ENCODE assay signal across 27 cellular contexts in the genomic region with DNA sequence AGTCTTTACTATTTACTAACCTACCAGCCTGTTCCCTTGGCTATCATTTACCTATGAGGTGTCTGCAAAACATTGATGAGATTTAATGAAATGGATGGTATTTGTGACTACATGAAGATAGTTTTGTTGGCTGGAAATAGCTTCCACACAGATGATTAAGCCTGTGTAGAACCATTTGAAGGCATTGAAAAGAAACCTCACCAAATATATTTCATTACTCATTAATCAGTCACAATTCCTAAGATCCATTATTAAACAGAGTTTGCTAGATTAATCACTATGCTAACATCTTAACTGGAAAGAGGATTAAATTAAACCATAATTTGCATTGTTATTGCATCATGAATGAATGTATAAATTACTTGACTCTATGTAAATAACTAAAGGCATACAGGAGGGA.
"Had no signal": no experiment of that assay in that cellular context is flagged by ENCODE, and none has a peak within 500 bp of the region (broad histone marks: within the 10 kb centered on the region; RNA-seq: fewer than 3 reads in every experiment).

No MANE protein-coding gene starts in this region.

- H3K4me3 ChIP-seq: adrenal gland, body of pancreas, cardiac muscle cell, colonic mucosa, esophagus squamous epithelium had no signal

- DNase-seq: activated CD4-positive, alpha-beta memory T cell treated with anti-CD3 and anti-CD28 coated beads for 36 hours; activated CD4-positive, alpha-beta T cell treated with anti-CD3 and anti-CD28 coated beads for 36 hours; activated CD4-positive, alpha-beta T cell treated with anti-CD3 and anti-CD28 coated beads, Interleukin-2, amount 10 ng/mL, durations not matched to agents 24 days and 14 days; activated CD4-positive, CD25-positive, alpha-beta regulatory T cell; activated CD4-positive, CD25-positive, alpha-beta regulatory T cell treated with anti-CD3 and anti-CD28 coated beads, Interleukin-2, amount 50 U/mL, for 72 hours; activated CD8-positive, alpha-beta memory T cell treated with anti-CD3 and anti-CD28 coated beads, Interleukin-2, amount 10 ng/mL, durations not matched to agents 7 days and 5 days; activated CD8-positive, alpha-beta memory T cell treated with anti-CD3 and anti-CD28 coated beads, Interleukin-2, amount 50 U/mL, for 4 hours; activated CD8-positive, alpha-beta T cell treated with anti-CD3 and anti-CD28 coated beads, Interleukin-2, amount 10 ng/mL, durations not matched to agents 7 days and 5 days; activated effector memory CD4-positive, alpha-beta T cell treated with anti-CD3 and anti-CD28 coated beads, Interleukin-2, amount 50 U/mL, for 16 hours; activated naive CD4-positive, alpha-beta T cell treated with anti-CD3 and anti-CD28 coated beads for 36 hours; activated naive CD8-positive, alpha-beta T cell treated with anti-CD3 and anti-CD28 coated beads for 36 hours; activated naive CD8-positive, alpha-beta T cell treated with anti-CD3 and anti-CD28 coated beads, Interleukin-2, amount 50 U/mL, for 24 hours; activated T-cell treated with anti-CD3 and anti-CD28 coated beads, Interleukin-2, amount 50 U/mL, for 1 hour; activated T-cell treated with anti-CD3 and anti-CD28 coated beads, Interleukin-2, amount 50 U/mL, for 48 hours; adrenal gland; amygdala; aorta; body of pancreas; central memory CD4-positive, alpha-beta T cell; cerebellar nuclear complex; colonic mucosa; effector CD8-positive, alpha-beta T cell; erythroblast; esophagus squamous epithelium; head of caudate nucleus; T-helper 2 cell had no signal
